Comparison of ENCODE assay signal across 8 cellular contexts in genomic region chr13:98576963-98577822, GRCh38. TPM values are rescaled to one million over a fixed set of nuclear protein-coding genes. Genes with fewer than 3 reads are reported as not detected.
A peak's percentile ranks its signal among the peaks of the same experiment; 100 is the strongest.
DNase-seq lines count a peak whose midpoint lies in the region; ATAC-seq and TF ChIP-seq lines count a peak whose summit lies in the region.

Gene STK24, minus strand, starts transcription at chr13:98577107. Its CDS starts 321 bp downstream, at chr13:98576786.

- ATAC-seq in HG02623 (IDR thresholded peaks at IDR 0.05; ENCODE audit: unreplicated experiment) = peak; percentile 60
- ATAC-seq in left colon = peak; percentile 67

- H3K27ac ChIP-seq in coronary artery = peak within 1 kb of the TSS; percentile 97 to 100

- intact Hi-C loops in left colon (cut with DNase I, micrococcal nuclease) = no loop called here

- DNase-seq in SKM-1 treated with dmso at 0.1 percent for 144 hours (lab: John Stamatoyannopoulos, UW; ENCODE audit: unreplicated experiment) (peak; percentile 52), SKM-1 (lab: John Stamatoyannopoulos, UW; ENCODE audit: unreplicated experiment) (no peak), NCI-H1930 (lab: John Stamatoyannopoulos, UW) (peak; percentile 63 to 90), coronary artery (ENCODE audit: low spot score) (peak; percentile 85), left colon (peak; percentile 68 to 76)
- DNase-seq in activated CD4-positive, alpha-beta T cell treated with anti-CD3 and anti-CD28 coated beads for 24 hours (ENCODE audit: low read depth in 2 of 2) = peak; percentile 47 to 49
- DNase-seq in stimulated activated CD4-positive, alpha-beta T cell treated with anti-CD3 and anti-CD28 coated beads, Interleukin-2, amount 100 ng/mL, for 24 hours = peak; percentile 65 to 75

- TF ChIP-seq CTCF in coronary artery (IDR thresholded peaks at IDR 0.05) = no peak

- peak within 1 kb of the TSS; percentile 97 for H3K4me3 ChIP-seq in coronary artery

RNA-seq across cellular contexts. Expression of gene STK24, which starts in this region (rescaled TPM):
- 100 to 1,000 TPM; 204 to 205 TPM for total RNA-seq in left colon
